ENCODE assay signal across 11 cellular contexts in genomic region chr11:5922749-5923426, GRCh38. TPM values are rescaled to one million over a fixed set of nuclear protein-coding genes. Genes with fewer than 3 reads are reported as not detected.
DNase-seq lines count a peak whose midpoint lies in the region; ATAC-seq, FAIRE-seq and TF ChIP-seq lines count a peak whose summit lies in the region.
"Had no signal": no experiment of that assay in that cellular context is flagged by ENCODE, and none has a peak within 500 bp of the region (broad histone marks: within the 10 kb centered on the region; RNA-seq: fewer than 3 reads in every experiment).

No MANE protein-coding gene starts in this region.

- POLR2A ChIA-PET in endothelial cell of umbilical vein (lab: Charles Lee): no interaction called here
- POLR2A ChIA-PET in HepG2 (lab: Yijun Ruan, JAX): no interaction called here

- BruUV-seq in endothelial cell of umbilical vein (replicated peaks; lab: Mats Ljungman, UMichigan) (no TSS peak), HepG2 (replicated peaks; lab: Mats Ljungman, UMichigan) (no TSS peak), Calu3 (replicated peaks; lab: Mats Ljungman, UMichigan) (no TSS peak)

- H3K27me3 ChIP-seq in endothelial cell of umbilical vein (ENCODE audit: control insufficient read depth in 2 of 2, insufficient read depth in 2 of 2, low read length in 2 of 2) (no peaks in the 10 kb centered on the region), HepG2 (ENCODE audit: control insufficient read depth in 1 of 2, insufficient read depth in 2 of 2, low read length in 2 of 2) (no peaks in the 10 kb centered on the region)

- CTCF ChIA-PET in endothelial cell of umbilical vein (lab: Charles Lee) (no interaction called here), HepG2 (lab: Yijun Ruan, JAX; ENCODE audit: low intra/inter-chr PET ratio, low total read pairs) (no interaction called here), Calu3 (lab: Charles Lee) (no interaction called here)

- H3K36me3 Mint-ChIP-seq in Calu3 (ENCODE audit: insufficient read depth, unreplicated experiment): no peaks in the 10 kb centered on the region

- H3K79me2 ChIP-seq in endothelial cell of umbilical vein (ENCODE audit: control insufficient read depth, insufficient read depth, low read length) (no peaks in the 10 kb centered on the region), HepG2 (ENCODE audit: insufficient read depth, low read length) (no peaks in the 10 kb centered on the region)

- H3K9ac ChIP-seq in endothelial cell of umbilical vein (replicated peaks; ENCODE audit: extremely low read depth, insufficient read depth, low read length) (no peak overlapping the region), HepG2 (ENCODE audit: insufficient read depth, low read depth, low read length) (no peak overlapping the region)

- H3K27ac ChIP-seq in endothelial cell of umbilical vein (ENCODE audit: insufficient read depth, low read depth, low read length): no peak overlapping the region
- no peak overlapping the region for H3K27ac ChIP-seq in HepG2 (ENCODE audit: extremely low read length, insufficient read depth, low read length)

- in situ Hi-C loops in HepG2 (cut with HindIII; ENCODE audit: extremely low pct_ligation_motif_present, low pct_unique_long_range_greater_than_20kb): no loop called here

- TF ChIP-seq EP300 in HepG2 (IDR thresholded peaks at IDR 0.05; ENCODE audit: low read depth in 2 of 2, low read length in 2 of 2) (no peak), HepG2 (CRISPR knock-in tag; IDR thresholded peaks at IDR 0.05; ENCODE audit: borderline replicate concordance) (no peak)

- H3K4me1 Mint-ChIP-seq in Calu3 (ENCODE audit: low read depth, unreplicated experiment): no peaks in the 10 kb centered on the region

- peak; percentile 87 for ATAC-seq in GM18520 (IDR thresholded peaks at IDR 0.05; ENCODE audit: unreplicated experiment)
- ATAC-seq in GM21526 (IDR thresholded peaks at IDR 0.05; ENCODE audit: low FRiP score, unreplicated experiment): peak; percentile 77
- ATAC-seq in HG03439 (IDR thresholded peaks at IDR 0.05; ENCODE audit: unreplicated experiment): peak; percentile 79
- ATAC-seq in GM21528 (IDR thresholded peaks at IDR 0.05; ENCODE audit: low FRiP score, unreplicated experiment): no peak
- no peak for ATAC-seq in HepG2

- H4K20me1 ChIP-seq in endothelial cell of umbilical vein (replicated peaks; ENCODE audit: control insufficient read depth, extremely low read depth, insufficient read depth, low read length) (no peaks in the 10 kb centered on the region), HepG2 (ENCODE audit: insufficient read depth, low read length) (no peaks in the 10 kb centered on the region)

- no peak for FAIRE-seq in endothelial cell of umbilical vein (lab: Jason Lieb, UNC)
- FAIRE-seq in HepG2 (lab: Jason Lieb, UNC): no peak

- no peak for TF ChIP-seq RAD21 in HepG2 (CRISPR knock-in tag; IDR thresholded peaks at IDR 0.05)

- no peak overlapping the region for H3K4me2 ChIP-seq in endothelial cell of umbilical vein (ENCODE audit: insufficient read depth, low read length)
- no peak overlapping the region for H3K4me2 ChIP-seq in HepG2 (ENCODE audit: low read depth, low read length)

- H3K27me3 Mint-ChIP-seq in Calu3 (ENCODE audit: unreplicated experiment): no peaks in the 10 kb centered on the region
- H3K27me3 Mint-ChIP-seq: dendritic cell treated with granulocyte-macrophage colony-stimulating factor and Interleukin-4, amounts not matched to agents 40 ng/mL and 50 ng/mL, for 4 days had no signal

- H3K4me1 ChIP-seq in endothelial cell of umbilical vein (ENCODE audit: control insufficient read depth, extremely low read depth, insufficient read depth, low read length) (no peaks in the 10 kb centered on the region), HepG2 (ENCODE audit: insufficient read depth, low read length) (no peaks in the 10 kb centered on the region)

- dilution Hi-C loops in endothelial cell of umbilical vein (cut with MboI; ENCODE audit: extremely low pct_ligation_motif_present, low sequenced_read_pairs): no loop called here

- H3K4me3 Mint-ChIP-seq in Calu3 (ENCODE audit: low read depth, unreplicated experiment): no peak overlapping the region
- H3K4me3 Mint-ChIP-seq: dendritic cell treated with granulocyte-macrophage colony-stimulating factor and Interleukin-4, amounts not matched to agents 40 ng/mL and 50 ng/mL, for 4 days had no signal

- no peak for TF ChIP-seq CTCF in endothelial cell of umbilical vein (IDR thresholded peaks at IDR 0.05; ENCODE audit: extremely low read depth in 1 of 2, insufficient read depth in 1 of 2, low read depth in 1 of 2, low read length in 2 of 2)
- TF ChIP-seq CTCF in HepG2 (CRISPR knock-in tag; IDR thresholded peaks at IDR 0.05): no peak
- no peak for TF ChIP-seq CTCF in Calu3 (IDR thresholded peaks at IDR 0.05; ENCODE audit: unreplicated experiment)

- peaks cover 16% of the 10 kb centered on the region for H3K9me3 Mint-ChIP-seq in Calu3 (ENCODE audit: low read depth, unreplicated experiment)

- no peak overlapping the region for H3K4me3 ChIP-seq in endothelial cell of umbilical vein (replicated peaks in 1 of 3; ENCODE audit: insufficient read depth in 1 of 3, low read depth in 1 of 3, low read length in 3 of 3)
- H3K4me3 ChIP-seq in HepG2 (replicated peaks in 1 of 3; ENCODE audit: insufficient read depth in 1 of 3, low read depth in 2 of 3, low read length in 3 of 3): no peak overlapping the region

- H3K27ac Mint-ChIP-seq in Calu3 (ENCODE audit: unreplicated experiment): no peak overlapping the region
- H3K27ac Mint-ChIP-seq: dendritic cell treated with granulocyte-macrophage colony-stimulating factor and Interleukin-4, amounts not matched to agents 40 ng/mL and 50 ng/mL, for 4 days had no signal

- H2AFZ ChIP-seq in endothelial cell of umbilical vein (ENCODE audit: low read depth, low read length) (no peak overlapping the region), HepG2 (ENCODE audit: low read length) (no peak overlapping the region)

- H3K36me3 ChIP-seq in endothelial cell of umbilical vein (ENCODE audit: control insufficient read depth in 2 of 2, extremely low read depth in 1 of 2, insufficient read depth in 2 of 2, low read length in 2 of 2): no peaks in the 10 kb centered on the region
- no peaks in the 10 kb centered on the region for H3K36me3 ChIP-seq in HepG2 (replicated peaks in 1 of 2; ENCODE audit: control insufficient read depth in 1 of 2, insufficient read depth in 2 of 2, low read length in 2 of 2)

- DNase-seq in endothelial cell of umbilical vein (ENCODE audit: low read depth, low spot score) (no peak), HepG2 (ENCODE audit: low spot score) (no peak), NCI-H128 (lab: John Stamatoyannopoulos, UW; ENCODE audit: unreplicated experiment) (no peak), Calu3 (no peak)
- DNase-seq: NCI-H1417 treated with DMSO at 0.1 percent for 48 hours had no signal

- TF ChIP-seq POLR2A in endothelial cell of umbilical vein (IDR thresholded peaks at IDR 0.05; ENCODE audit: low read depth, low read length): no peak
- TF ChIP-seq POLR2A in HepG2 (IDR thresholded peaks at IDR 0.05; ENCODE audit: insufficient read depth in 1 of 2, low read depth in 2 of 2, low read length in 2 of 2): no peak

- 8% methylated on average over 1 of the region's 2 CpGs for WGBS in HepG2 (ENCODE audit: low lambda C conversion rate)

- H3K9me1 ChIP-seq in endothelial cell of umbilical vein (replicated peaks; ENCODE audit: control insufficient read depth, extremely low read depth, insufficient read depth, low read length): no peaks in the 10 kb centered on the region

- H3K9me3 ChIP-seq in endothelial cell of umbilical vein (replicated peaks; ENCODE audit: control insufficient read depth, insufficient read depth, low read length) (no peaks in the 10 kb centered on the region), HepG2 (ENCODE audit: low read length) (no peaks in the 10 kb centered on the region)

- intact Hi-C loops in endothelial cell of umbilical vein (cut with micrococcal nuclease): no loop called here
- intact Hi-C loops in HepG2 (cut with micrococcal nuclease; ENCODE audit: unreplicated experiment): no loop called here
- intact Hi-C loops in Calu3 (cut with micrococcal nuclease; ENCODE audit: unreplicated experiment): no loop called here

RNA-seq across cellular contexts. Expression of gene OR56A3, which starts 19.2 kb away (rescaled TPM):
- total RNA-seq in endothelial cell of umbilical vein (not detected in 2 replicates), HepG2 (2016; rRNA removed; fragmentation: Illumina TruSeq; extraction: Trizol) (not detected in 2 replicates), Calu3 (2022) (not detected in 2 replicates)
- polyA plus RNA-seq in endothelial cell of umbilical vein (not detected in 2 replicates), HepG2 (2011; rRNA removed) (not detected in 2 replicates)
- polyA plus RNA-seq in endothelial cell of umbilical vein (2011; cell fraction: cytosol; rRNA removed): not detected in 2 replicates
- not detected in 2 replicates for polyA plus RNA-seq in endothelial cell of umbilical vein (2011; cell fraction: nucleus; rRNA removed)
- polyA plus RNA-seq in endothelial cell of umbilical vein (2012): not detected in 2 replicates
- not detected in 2 replicates for polyA minus RNA-seq in endothelial cell of umbilical vein
- polyA minus RNA-seq in endothelial cell of umbilical vein (2011; cell fraction: cytosol; rRNA and poly(A)+ RNA removed): not detected
- not detected in 2 replicates for polyA minus RNA-seq in endothelial cell of umbilical vein (2011; cell fraction: nucleus; rRNA and poly(A)+ RNA removed)
- not detected in 2 replicates for total RNA-seq in HepG2 (2016; cell fraction: cytosol; rRNA removed; fragmentation: Illumina TruSeq; extraction: Trizol; ENCODE audit: low read depth)
- total RNA-seq in HepG2 (2016; cell fraction: insoluble cytoplasmic fraction; rRNA removed; fragmentation: Illumina TruSeq; extraction: Trizol): not detected in 2 replicates
- total RNA-seq in HepG2 (2016; cell fraction: membrane; rRNA removed; fragmentation: Illumina TruSeq; extraction: Trizol): not detected in 2 replicates
- not detected in 2 replicates for total RNA-seq in HepG2 (2016; cell fraction: nucleus; rRNA removed; fragmentation: Illumina TruSeq; extraction: Trizol)
- polyA plus RNA-seq in HepG2 (2011; cell fraction: cytosol; rRNA removed): not detected in 2 replicates
- polyA plus RNA-seq in HepG2 (2011; cell fraction: nucleus; rRNA removed): not detected in 2 replicates
- polyA plus RNA-seq in HepG2 (2012): not detected in 2 replicates
- polyA plus RNA-seq in HepG2 (2016; cell fraction: cytosol; fragmentation: Illumina TruSeq; extraction: Trizol; ENCODE audit: low read depth): not detected in 2 replicates
- not detected in 2 replicates for polyA plus RNA-seq in HepG2 (2016; cell fraction: insoluble cytoplasmic fraction; fragmentation: Illumina TruSeq; extraction: Trizol; ENCODE audit: low read depth)
- polyA plus RNA-seq in HepG2 (2016; cell fraction: membrane; fragmentation: Illumina TruSeq; extraction: Trizol; ENCODE audit: low read depth): not detected in 2 replicates
- polyA plus RNA-seq in HepG2 (2016; cell fraction: nucleus; fragmentation: Illumina TruSeq; extraction: Trizol; ENCODE audit: insufficient read depth, low read depth): not detected in 2 replicates
- not detected in 2 replicates for polyA minus RNA-seq in HepG2 (2011; rRNA and poly(A)+ RNA removed; ENCODE audit: low replicate concordance)
- not detected in 2 replicates for polyA minus RNA-seq in HepG2 (2011; cell fraction: cytosol; rRNA and poly(A)+ RNA removed)
- polyA minus RNA-seq in HepG2 (2011; cell fraction: nucleus; rRNA and poly(A)+ RNA removed): not detected in 2 replicates
- total RNA-seq: lung microvascular endothelial cell had no signal

RNA-seq across cellular contexts. Expression of gene OR52E5, which starts 29.9 kb away (rescaled TPM):
- total RNA-seq in endothelial cell of umbilical vein (not detected in 2 replicates), HepG2 (2016; rRNA removed; fragmentation: Illumina TruSeq; extraction: Trizol) (not detected in 2 replicates), Calu3 (2022) (not detected in 2 replicates)
- polyA plus RNA-seq in endothelial cell of umbilical vein (not detected in 2 replicates), HepG2 (2011; rRNA removed) (not detected in 2 replicates)
- not detected in 2 replicates for polyA plus RNA-seq in endothelial cell of umbilical vein (2011; cell fraction: cytosol; rRNA removed)
- not detected in 2 replicates for polyA plus RNA-seq in endothelial cell of umbilical vein (2011; cell fraction: nucleus; rRNA removed)
- polyA plus RNA-seq in endothelial cell of umbilical vein (2012): not detected in 2 replicates
- not detected in 2 replicates for polyA minus RNA-seq in endothelial cell of umbilical vein
- polyA minus RNA-seq in endothelial cell of umbilical vein (2011; cell fraction: cytosol; rRNA and poly(A)+ RNA removed): not detected
- polyA minus RNA-seq in endothelial cell of umbilical vein (2011; cell fraction: nucleus; rRNA and poly(A)+ RNA removed): not detected in 2 replicates
- total RNA-seq in HepG2 (2016; cell fraction: cytosol; rRNA removed; fragmentation: Illumina TruSeq; extraction: Trizol; ENCODE audit: low read depth): not detected in 2 replicates
- not detected in 2 replicates for total RNA-seq in HepG2 (2016; cell fraction: insoluble cytoplasmic fraction; rRNA removed; fragmentation: Illumina TruSeq; extraction: Trizol)
- total RNA-seq in HepG2 (2016; cell fraction: membrane; rRNA removed; fragmentation: Illumina TruSeq; extraction: Trizol): not detected in 2 replicates
- total RNA-seq in HepG2 (2016; cell fraction: nucleus; rRNA removed; fragmentation: Illumina TruSeq; extraction: Trizol): not detected in 2 replicates
- not detected in 2 replicates for polyA plus RNA-seq in HepG2 (2011; cell fraction: cytosol; rRNA removed)
- not detected in 2 replicates for polyA plus RNA-seq in HepG2 (2011; cell fraction: nucleus; rRNA removed)
- not detected in 2 replicates for polyA plus RNA-seq in HepG2 (2012)
- not detected in 2 replicates for polyA plus RNA-seq in HepG2 (2016; cell fraction: cytosol; fragmentation: Illumina TruSeq; extraction: Trizol; ENCODE audit: low read depth)
- not detected in 2 replicates for polyA plus RNA-seq in HepG2 (2016; cell fraction: insoluble cytoplasmic fraction; fragmentation: Illumina TruSeq; extraction: Trizol; ENCODE audit: low read depth)
- not detected in 2 replicates for polyA plus RNA-seq in HepG2 (2016; cell fraction: membrane; fragmentation: Illumina TruSeq; extraction: Trizol; ENCODE audit: low read depth)
- polyA plus RNA-seq in HepG2 (2016; cell fraction: nucleus; fragmentation: Illumina TruSeq; extraction: Trizol; ENCODE audit: insufficient read depth, low read depth): not detected in 2 replicates
- polyA minus RNA-seq in HepG2 (2011; rRNA and poly(A)+ RNA removed; ENCODE audit: low replicate concordance): not detected in 2 replicates
- not detected in 2 replicates for polyA minus RNA-seq in HepG2 (2011; cell fraction: cytosol; rRNA and poly(A)+ RNA removed)
- not detected in 2 replicates for polyA minus RNA-seq in HepG2 (2011; cell fraction: nucleus; rRNA and poly(A)+ RNA removed)
- total RNA-seq: lung microvascular endothelial cell had no signal

RNA-seq across cellular contexts. Expression of gene OR52E4, which starts 42.5 kb away (rescaled TPM):
- not detected in 2 replicates for total RNA-seq in endothelial cell of umbilical vein
- polyA plus RNA-seq in endothelial cell of umbilical vein: not detected in 2 replicates
- not detected in 2 replicates for polyA plus RNA-seq in endothelial cell of umbilical vein (2011; cell fraction: cytosol; rRNA removed)
- not detected in 2 replicates for polyA plus RNA-seq in endothelial cell of umbilical vein (2011; cell fraction: nucleus; rRNA removed)
- not detected in 2 replicates for polyA plus RNA-seq in endothelial cell of umbilical vein (2012)
- not detected in 2 replicates for polyA minus RNA-seq in endothelial cell of umbilical vein
- polyA minus RNA-seq in endothelial cell of umbilical vein (2011; cell fraction: cytosol; rRNA and poly(A)+ RNA removed): not detected
- polyA minus RNA-seq in endothelial cell of umbilical vein (2011; cell fraction: nucleus; rRNA and poly(A)+ RNA removed): not detected in 2 replicates
- not detected in 2 replicates for total RNA-seq in HepG2 (2016; rRNA removed; fragmentation: Illumina TruSeq; extraction: Trizol)
- total RNA-seq in HepG2 (2016; cell fraction: cytosol; rRNA removed; fragmentation: Illumina TruSeq; extraction: Trizol; ENCODE audit: low read depth): not detected in 2 replicates
- total RNA-seq in HepG2 (2016; cell fraction: insoluble cytoplasmic fraction; rRNA removed; fragmentation: Illumina TruSeq; extraction: Trizol): not detected in 2 replicates
- not detected in 2 replicates for total RNA-seq in HepG2 (2016; cell fraction: membrane; rRNA removed; fragmentation: Illumina TruSeq; extraction: Trizol)
- not detected in 2 replicates for total RNA-seq in HepG2 (2016; cell fraction: nucleus; rRNA removed; fragmentation: Illumina TruSeq; extraction: Trizol)
- polyA plus RNA-seq in HepG2 (2011; rRNA removed): not detected in 2 replicates
- not detected in 2 replicates for polyA plus RNA-seq in HepG2 (2011; cell fraction: cytosol; rRNA removed)
- not detected in 2 replicates for polyA plus RNA-seq in HepG2 (2011; cell fraction: nucleus; rRNA removed)
- polyA plus RNA-seq in HepG2 (2012): not detected in 2 replicates
- polyA plus RNA-seq in HepG2 (2016; cell fraction: cytosol; fragmentation: Illumina TruSeq; extraction: Trizol; ENCODE audit: low read depth): not detected in 2 replicates
- not detected in 2 replicates for polyA plus RNA-seq in HepG2 (2016; cell fraction: insoluble cytoplasmic fraction; fragmentation: Illumina TruSeq; extraction: Trizol; ENCODE audit: low read depth)
- polyA plus RNA-seq in HepG2 (2016; cell fraction: membrane; fragmentation: Illumina TruSeq; extraction: Trizol; ENCODE audit: low read depth): not detected in 2 replicates
- not detected in 2 replicates for polyA plus RNA-seq in HepG2 (2016; cell fraction: nucleus; fragmentation: Illumina TruSeq; extraction: Trizol; ENCODE audit: insufficient read depth, low read depth)
- not detected in 2 replicates for polyA minus RNA-seq in HepG2 (2011; rRNA and poly(A)+ RNA removed; ENCODE audit: low replicate concordance)
- not detected in 2 replicates for polyA minus RNA-seq in HepG2 (2011; cell fraction: cytosol; rRNA and poly(A)+ RNA removed)
- polyA minus RNA-seq in HepG2 (2011; cell fraction: nucleus; rRNA and poly(A)+ RNA removed): not detected in 2 replicates
- total RNA-seq in Calu3 (2022): not detected in 2 replicates
- total RNA-seq: lung microvascular endothelial cell had no signal

RNA-seq across cellular contexts. Expression of gene OR56A5, which starts 45.4 kb away (rescaled TPM):
- total RNA-seq in endothelial cell of umbilical vein (not detected in 2 replicates), HepG2 (2016; rRNA removed; fragmentation: Illumina TruSeq; extraction: Trizol) (not detected in 2 replicates), Calu3 (2022) (not detected in 2 replicates)
- polyA plus RNA-seq in endothelial cell of umbilical vein (not detected in 2 replicates), HepG2 (2011; rRNA removed) (not detected in 2 replicates)
- polyA plus RNA-seq in endothelial cell of umbilical vein (2011; cell fraction: cytosol; rRNA removed): not detected in 2 replicates
- polyA plus RNA-seq in endothelial cell of umbilical vein (2011; cell fraction: nucleus; rRNA removed): not detected in 2 replicates
- polyA plus RNA-seq in endothelial cell of umbilical vein (2012): not detected in 2 replicates
- polyA minus RNA-seq in endothelial cell of umbilical vein: not detected in 2 replicates
- not detected for polyA minus RNA-seq in endothelial cell of umbilical vein (2011; cell fraction: cytosol; rRNA and poly(A)+ RNA removed)
- polyA minus RNA-seq in endothelial cell of umbilical vein (2011; cell fraction: nucleus; rRNA and poly(A)+ RNA removed): not detected in 2 replicates
- not detected in 2 replicates for total RNA-seq in HepG2 (2016; cell fraction: cytosol; rRNA removed; fragmentation: Illumina TruSeq; extraction: Trizol; ENCODE audit: low read depth)
- not detected in 2 replicates for total RNA-seq in HepG2 (2016; cell fraction: insoluble cytoplasmic fraction; rRNA removed; fragmentation: Illumina TruSeq; extraction: Trizol)
- not detected in 2 replicates for total RNA-seq in HepG2 (2016; cell fraction: membrane; rRNA removed; fragmentation: Illumina TruSeq; extraction: Trizol)
- total RNA-seq in HepG2 (2016; cell fraction: nucleus; rRNA removed; fragmentation: Illumina TruSeq; extraction: Trizol): not detected in 2 replicates
- polyA plus RNA-seq in HepG2 (2011; cell fraction: cytosol; rRNA removed): not detected in 2 replicates
- polyA plus RNA-seq in HepG2 (2011; cell fraction: nucleus; rRNA removed): not detected in 2 replicates
- polyA plus RNA-seq in HepG2 (2012): not detected in 2 replicates
- polyA plus RNA-seq in HepG2 (2016; cell fraction: cytosol; fragmentation: Illumina TruSeq; extraction: Trizol; ENCODE audit: low read depth): not detected in 2 replicates
- not detected in 2 replicates for polyA plus RNA-seq in HepG2 (2016; cell fraction: insoluble cytoplasmic fraction; fragmentation: Illumina TruSeq; extraction: Trizol; ENCODE audit: low read depth)
- polyA plus RNA-seq in HepG2 (2016; cell fraction: membrane; fragmentation: Illumina TruSeq; extraction: Trizol; ENCODE audit: low read depth): not detected in 2 replicates
- polyA plus RNA-seq in HepG2 (2016; cell fraction: nucleus; fragmentation: Illumina TruSeq; extraction: Trizol; ENCODE audit: insufficient read depth, low read depth): not detected in 2 replicates
- not detected in 2 replicates for polyA minus RNA-seq in HepG2 (2011; rRNA and poly(A)+ RNA removed; ENCODE audit: low replicate concordance)
- not detected in 2 replicates for polyA minus RNA-seq in HepG2 (2011; cell fraction: cytosol; rRNA and poly(A)+ RNA removed)
- not detected in 2 replicates for polyA minus RNA-seq in HepG2 (2011; cell fraction: nucleus; rRNA and poly(A)+ RNA removed)
- total RNA-seq: lung microvascular endothelial cell had no signal

Comparison
In these comparisons a context has a peak if more than half of its experiments do, and no peak if none do; other contexts are left out.
1. ATAC-seq: peak in GM18520 (single experiment), GM21526 (single experiment) and HG03439 (single experiment); none in GM21528 (single experiment) and HepG2 (single experiment).